In the genomic region with DNA sequence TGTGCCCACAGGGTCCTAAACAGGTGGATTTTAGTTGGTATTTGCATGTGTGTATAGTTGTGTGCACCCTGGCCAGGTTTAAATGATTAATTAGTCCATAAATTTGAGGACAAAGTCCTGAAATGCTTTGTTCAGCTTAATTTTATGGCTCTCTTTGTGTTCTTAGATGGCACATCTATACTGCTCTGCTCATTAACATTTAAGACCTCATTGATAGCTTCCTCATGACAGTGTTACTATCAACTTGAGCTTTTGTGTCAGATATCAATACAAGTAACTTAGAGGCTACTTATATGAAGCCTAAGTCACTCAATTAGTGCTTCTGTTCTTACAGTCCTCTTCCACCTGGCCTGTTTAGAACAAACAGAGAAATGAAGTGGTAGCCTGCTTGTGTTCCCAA, we compare ENCODE assay signal across 15 cellular contexts.
A peak's percentile ranks its signal among the peaks of the same experiment; 100 is the strongest.
DNase-seq lines count a peak whose midpoint lies in the region; ATAC-seq and TF ChIP-seq lines count a peak whose summit lies in the region.
"Had no signal": no experiment of that assay in that cellular context is flagged by ENCODE, and none has a peak within 500 bp of the region (broad histone marks: within the 10 kb centered on the region; RNA-seq: fewer than 3 reads in every experiment).

No MANE protein-coding gene starts in this region.

- H3K27me3 Mint-ChIP-seq in brain, result peaks cover 2% of the 10 kb centered on the region
- H3K27me3 Mint-ChIP-seq: B cell had no signal

- no peaks in the 10 kb centered on the region for H3K36me3 Mint-ChIP-seq in brain
- H3K36me3 Mint-ChIP-seq: CD8-positive, alpha-beta T cell had no signal

- peak; percentile 22 for DNase-seq in NCI-H82 (lab: John Stamatoyannopoulos, UW)
- no peak for DNase-seq in NCI-H82 treated with DMSO at 0.1 percent for 48 hours (lab: John Stamatoyannopoulos, UW; ENCODE audit: unreplicated experiment)
- DNase-seq in NCI-H1105 (lab: John Stamatoyannopoulos, UW), result peak; percentile 1
- no peak for DNase-seq in COLO668 (lab: John Stamatoyannopoulos, UW; ENCODE audit: unreplicated experiment)
- DNase-seq: CD8-positive, alpha-beta T cell; COR-L47; DMS 273 treated with DMSO at 0.1 percent for 48 hours; DMS79; GF-D8; GOT3; H9; IMR-90 had no signal

- peak overlapping the region in 3 of 5 experiments; percentile 36 to 84 (median 68) for H3K27ac Mint-ChIP-seq in brain
- H3K27ac Mint-ChIP-seq: B cell; CD8-positive, alpha-beta T cell; H9 had no signal

- no peak overlapping the region for H3K4me3 Mint-ChIP-seq in brain
- H3K4me3 Mint-ChIP-seq: B cell; CD8-positive, alpha-beta T cell; H9 had no signal

- H3K9me3 Mint-ChIP-seq in brain, result no peaks in the 10 kb centered on the region
- H3K9me3 Mint-ChIP-seq: CD8-positive, alpha-beta T cell; H9 had no signal

- H3K4me1 Mint-ChIP-seq in brain, result peaks cover 36% of the 10 kb centered on the region
- H3K4me1 Mint-ChIP-seq: B cell had no signal

- TF ChIP-seq CTCF in brain (conservative IDR thresholded peaks at IDR 0.05), result no peak

- no peak for ATAC-seq in GM21825 (IDR thresholded peaks at IDR 0.05; ENCODE audit: unreplicated experiment)
- ATAC-seq: CD8-positive, alpha-beta T cell had no signal

Comparison
In these comparisons a context has a peak if more than half of its experiments do, and no peak if none do; other contexts are left out.
1. DNase-seq: peak in NCI-H82 (single experiment) and NCI-H1105 (single experiment); none in NCI-H82 treated with DMSO at 0.1 percent for 48 hours (single experiment) and COLO668 (single experiment).